ENCODE assay signal across 20 cellular contexts in genomic region chr7:20713792-20714191, GRCh38.
"Had no signal": no experiment of that assay in that cellular context is flagged by ENCODE, and none has a peak within 500 bp of the region (broad histone marks: within the 10 kb centered on the region; RNA-seq: fewer than 3 reads in every experiment).

No MANE protein-coding gene starts in this region.

- H3K27ac Mint-ChIP-seq: activated naive CD4-positive, alpha-beta T cell treated with anti-CD3 and anti-CD28 coated beads, Interleukin-2, amount 10 ng/mL, durations not matched to agents 7 days and 5 days; nephron; stimulated activated memory B cell treated with anti-CD40 and anti-IgM and Interleukin-4, amounts not matched to agents 10 μg/mL and 1 μg/mL and 100 μg/mL, for 72 hours had no signal

- DNase-seq: activated CD4-positive, CD25-positive, alpha-beta regulatory T cell treated with anti-CD3 and anti-CD28 coated beads, Interleukin-2, amount 50 U/mL, for 72 hours; activated CD8-positive, alpha-beta memory T cell treated with anti-CD3 and anti-CD28 coated beads for 24 hours; activated CD8-positive, alpha-beta memory T cell treated with anti-CD3 and anti-CD28 coated beads, Interleukin-2, amount 50 U/mL, for 48 hours; activated effector memory CD4-positive, alpha-beta T cell treated with Interleukin-2 at 50 U/mL for 16 hours; activated naive CD4-positive, alpha-beta T cell treated with anti-CD3 and anti-CD28 coated beads, Interleukin-2, amount 10 ng/mL, durations not matched to agents 7 days and 5 days; activated T-cell treated with anti-CD3 and anti-CD28 coated beads, Interleukin-2, amount 50 U/mL, for 48 hours; cerebellar nuclear complex; effector CD4-positive, alpha-beta T cell; islet precursor cell; midbrain; nucleus accumbens; posterior cingulate gyrus; spleen; stimulated activated CD4-positive, alpha-beta T cell treated with anti-CD3 and anti-CD28 coated beads, Interleukin-4, amount 100 ng/mL, for 4 hours had no signal

- H3K36me3 Mint-ChIP-seq: activated naive CD4-positive, alpha-beta T cell treated with anti-CD3 and anti-CD28 coated beads, Interleukin-2, amount 10 ng/mL, durations not matched to agents 7 days and 5 days; stimulated activated memory B cell treated with anti-CD40 and anti-IgM and Interleukin-4, amounts not matched to agents 10 μg/mL and 1 μg/mL and 100 μg/mL, for 72 hours had no signal

- H3K4me3 Mint-ChIP-seq: activated naive CD4-positive, alpha-beta T cell treated with anti-CD3 and anti-CD28 coated beads, Interleukin-2, amount 10 ng/mL, durations not matched to agents 7 days and 5 days; nephron; stimulated activated memory B cell treated with anti-CD40 and anti-IgM and Interleukin-4, amounts not matched to agents 10 μg/mL and 1 μg/mL and 100 μg/mL, for 72 hours had no signal

- H3K27me3 ChIP-seq: ascending aorta, breast epithelium, spleen had no signal

- H3K27ac ChIP-seq: ascending aorta, breast epithelium, spleen had no signal

- H3K4me1 ChIP-seq: ascending aorta, breast epithelium, spleen had no signal

- H3K4me1 Mint-ChIP-seq: activated naive CD4-positive, alpha-beta T cell treated with anti-CD3 and anti-CD28 coated beads, Interleukin-2, amount 10 ng/mL, durations not matched to agents 7 days and 5 days; nephron; stimulated activated memory B cell treated with anti-CD40 and anti-IgM and Interleukin-4, amounts not matched to agents 10 μg/mL and 1 μg/mL and 100 μg/mL, for 72 hours had no signal

- H3K9me3 ChIP-seq: ascending aorta, breast epithelium had no signal

- H3K4me3 ChIP-seq: ascending aorta, breast epithelium, lung, spleen had no signal

- H3K27me3 Mint-ChIP-seq: activated naive CD4-positive, alpha-beta T cell treated with anti-CD3 and anti-CD28 coated beads, Interleukin-2, amount 10 ng/mL, durations not matched to agents 7 days and 5 days; stimulated activated memory B cell treated with anti-CD40 and anti-IgM and Interleukin-4, amounts not matched to agents 10 μg/mL and 1 μg/mL and 100 μg/mL, for 72 hours had no signal

- H3K9me3 Mint-ChIP-seq: nephron had no signal

- ATAC-seq: left lobe of liver; stimulated activated memory B cell treated with anti-CD40 and anti-IgM and Interleukin-4, amounts not matched to agents 10 μg/mL and 1 μg/mL and 100 μg/mL, for 72 hours had no signal

- H3K36me3 ChIP-seq: ascending aorta, breast epithelium, spleen had no signal
